In genomic region chr16:88339926-88340754, GRCh38 we compare ENCODE assay signal across 20 cellular contexts. TPM values are rescaled to one million over a fixed set of nuclear protein-coding genes. Genes with fewer than 3 reads are reported as not detected.
DNase-seq lines count a peak whose midpoint lies in the region; ATAC-seq and TF ChIP-seq lines count a peak whose summit lies in the region.
"Had no signal": no experiment of that assay in that cellular context is flagged by ENCODE, and none has a peak within 500 bp of the region (broad histone marks: within the 10 kb centered on the region; RNA-seq: fewer than 3 reads in every experiment).

No MANE protein-coding gene starts in this region.

- H3K9me2 ChIP-seq in GM23338 (ENCODE audit: insufficient read depth) = no peaks in the 10 kb centered on the region

- no peaks in the 10 kb centered on the region for H3K27me3 ChIP-seq in GM23338 (ENCODE audit: insufficient read depth)

- H3K4me3 ChIP-seq in GM23338 = no peak overlapping the region
- H3K4me3 ChIP-seq: skin epidermis had no signal

- no peaks in the 10 kb centered on the region for H3K4me1 ChIP-seq in GM23338 (ENCODE audit: insufficient read depth)

- H3K36me3 ChIP-seq in GM23338 (ENCODE audit: insufficient read depth) = no peaks in the 10 kb centered on the region

- peaks cover 29% of the 10 kb centered on the region for H3K9me3 Mint-ChIP-seq in GM23338
- peaks cover 5% of the 10 kb centered on the region for H3K9me3 Mint-ChIP-seq in activated T-helper 1 cell treated with anti-CD3 and anti-CD28 coated beads, Interleukin-12 subunit alpha, Interleukin-12 subunit beta, Interleukin-2, Interleukin-4 antibody, amounts not matched to agents 30 ng/mL and 10 ng/mL and 1 ng/mL, durations not matched to agents 14 hours and 24 hours and 36 hours

- DNase-seq in DMS53 (lab: John Stamatoyannopoulos, UW) = peak; percentile 18
- no peak for DNase-seq in DMS53 treated with DMSO at 0.1 percent for 48 hours (lab: John Stamatoyannopoulos, UW; ENCODE audit: unreplicated experiment)
- DNase-seq in GM23338 (ENCODE audit: low spot score) = no peak
- peak; percentile 2 for DNase-seq in NCI-H774 (lab: John Stamatoyannopoulos, UW)
- peak; percentile 38 to 46 for DNase-seq in left colon
- no peak for DNase-seq in activated CD4-positive, CD25-positive, alpha-beta regulatory T cell treated with anti-CD3 and anti-CD28 coated beads, Interleukin-2, amount 50 U/mL, for 72 hours
- DNase-seq in SKM-1 (lab: John Stamatoyannopoulos, UW; ENCODE audit: unreplicated experiment) = no peak
- DNase-seq in activated T-helper 1 cell treated with anti-CD3 and anti-CD28 coated beads, Interleukin-12 subunit alpha, Interleukin-12 subunit beta, Interleukin-2, Interleukin-4 antibody, amounts not matched to agents 30 ng/mL and 10 ng/mL and 1 ng/mL, durations not matched to agents 14 hours and 24 hours and 36 hours (ENCODE audit: low spot score) = no peak
- DNase-seq: 8988T; activated CD4-positive, alpha-beta T cell treated with anti-CD3 and anti-CD28 coated beads, Interleukin-2, amount 50 U/mL, for 1 hour; activated effector memory CD4-positive, alpha-beta T cell treated with anti-CD3 and anti-CD28 coated beads, Interleukin-2, amount 50 U/mL, for 16 hours; effector memory CD8-positive, alpha-beta T cell; left cardiac atrium; NCI-H1092; SIG-M5; stimulated activated CD4-positive, alpha-beta T cell treated with anti-CD3 and anti-CD28 coated beads, Interleukin-4, amount 100 ng/mL, for 24 hours had no signal

- no peak for TF ChIP-seq CTCF in GM23338 (conservative IDR thresholded peaks at IDR 0.05; ENCODE audit: low read depth in 2 of 2)

- no peak overlapping the region for H2AFZ ChIP-seq in GM23338

- ATAC-seq in GM23338 (peak; percentile 26; the same call in 2 of the 3 replicates), left colon (peak; percentile 90)
- ATAC-seq: effector memory CD8-positive, alpha-beta T cell; left cardiac atrium had no signal

- no peaks in the 10 kb centered on the region for H4K20me1 ChIP-seq in GM23338 (replicated peaks; ENCODE audit: insufficient read depth)

- peaks cover 6% of the 10 kb centered on the region for H3K27me3 Mint-ChIP-seq in GM23338 (ENCODE audit: insufficient read depth, low read depth, poor library complexity)
- no peaks in the 10 kb centered on the region for H3K27me3 Mint-ChIP-seq in activated T-helper 1 cell treated with anti-CD3 and anti-CD28 coated beads, Interleukin-12 subunit alpha, Interleukin-12 subunit beta, Interleukin-2, Interleukin-4 antibody, amounts not matched to agents 30 ng/mL and 10 ng/mL and 1 ng/mL, durations not matched to agents 14 hours and 24 hours and 36 hours (ENCODE audit: insufficient read depth)
- H3K27me3 Mint-ChIP-seq: type B pancreatic cell had no signal

- intact Hi-C loops in left colon (cut with DNase I, micrococcal nuclease) = no loop called here
- intact Hi-C loops in activated T-helper 1 cell treated with anti-CD3 and anti-CD28 coated beads, Interleukin-12 subunit alpha, Interleukin-12 subunit beta, Interleukin-2, Interleukin-4 antibody, amounts not matched to agents 30 ng/mL and 10 ng/mL and 1 ng/mL, durations not matched to agents 14 hours and 24 hours and 36 hours (cut with micrococcal nuclease) = no loop called here

- H3K4me2 ChIP-seq in GM23338 = no peak overlapping the region

- H3F3A ChIP-seq in GM23338 (replicated peaks; ENCODE audit: low read depth) = peaks cover 7% of the 10 kb centered on the region; the same call in 1 of the 2 replicates

- H3K79me2 ChIP-seq in GM23338 (replicated peaks; ENCODE audit: insufficient read depth) = no peaks in the 10 kb centered on the region

- no peak overlapping the region for H3K4me3 Mint-ChIP-seq in GM23338
- H3K4me3 Mint-ChIP-seq in activated T-helper 1 cell treated with anti-CD3 and anti-CD28 coated beads, Interleukin-12 subunit alpha, Interleukin-12 subunit beta, Interleukin-2, Interleukin-4 antibody, amounts not matched to agents 30 ng/mL and 10 ng/mL and 1 ng/mL, durations not matched to agents 14 hours and 24 hours and 36 hours = no peak overlapping the region
- H3K4me3 Mint-ChIP-seq: brain; effector memory CD8-positive, alpha-beta T cell; nephron; type B pancreatic cell had no signal

- H3K4me1 Mint-ChIP-seq in GM23338 = no peaks in the 10 kb centered on the region; the same call in 2 of the 3 replicates
- no peaks in the 10 kb centered on the region for H3K4me1 Mint-ChIP-seq in activated T-helper 1 cell treated with anti-CD3 and anti-CD28 coated beads, Interleukin-12 subunit alpha, Interleukin-12 subunit beta, Interleukin-2, Interleukin-4 antibody, amounts not matched to agents 30 ng/mL and 10 ng/mL and 1 ng/mL, durations not matched to agents 14 hours and 24 hours and 36 hours (ENCODE audit: low read depth)
- H3K4me1 Mint-ChIP-seq: brain, nephron had no signal

- H3K27ac Mint-ChIP-seq in GM23338 = no peak overlapping the region
- H3K27ac Mint-ChIP-seq in activated T-helper 1 cell treated with anti-CD3 and anti-CD28 coated beads, Interleukin-12 subunit alpha, Interleukin-12 subunit beta, Interleukin-2, Interleukin-4 antibody, amounts not matched to agents 30 ng/mL and 10 ng/mL and 1 ng/mL, durations not matched to agents 14 hours and 24 hours and 36 hours = no peak overlapping the region
- H3K27ac Mint-ChIP-seq: brain; effector memory CD8-positive, alpha-beta T cell; nephron; type B pancreatic cell had no signal

- H3K27ac ChIP-seq in GM23338 (ENCODE audit: low read depth) = no peak overlapping the region
- H3K27ac ChIP-seq: skin epidermis had no signal

- peaks cover 12% of the 10 kb centered on the region; the same call in 2 of the 3 replicates for H3K36me3 Mint-ChIP-seq in GM23338 (ENCODE audit: low read depth)
- no peaks in the 10 kb centered on the region for H3K36me3 Mint-ChIP-seq in activated T-helper 1 cell treated with anti-CD3 and anti-CD28 coated beads, Interleukin-12 subunit alpha, Interleukin-12 subunit beta, Interleukin-2, Interleukin-4 antibody, amounts not matched to agents 30 ng/mL and 10 ng/mL and 1 ng/mL, durations not matched to agents 14 hours and 24 hours and 36 hours (ENCODE audit: low read depth)
- H3K36me3 Mint-ChIP-seq: brain, type B pancreatic cell had no signal

TF ChIP-seq in GM23338, 12 proteins besides CTCF, POLR2A, EP300 and RAD21 (continues in another document):
- TF ChIP-seq STAT1 (IDR thresholded peaks at IDR 0.05; ENCODE audit: unreplicated experiment) (no peak), ZNF331 (CRISPR knock-in tag; IDR thresholded peaks at IDR 0.05; ENCODE audit: low read depth) (no peak), JUNB (IDR thresholded peaks at IDR 0.05; ENCODE audit: unreplicated experiment) (no peak), ETS1 (IDR thresholded peaks at IDR 0.05) (no peak), CREB1 (CRISPR knock-in tag; IDR thresholded peaks at IDR 0.05; ENCODE audit: low read depth) (no peak), EZH2 (IDR thresholded peaks at IDR 0.05; ENCODE audit: low read depth, unreplicated experiment) (no peak), NANOG (IDR thresholded peaks at IDR 0.05; ENCODE audit: borderline replicate concordance) (no peak), ZNF114 (CRISPR knock-in tag; IDR thresholded peaks at IDR 0.05) (no peak), POLR2AphosphoS5 (IDR thresholded peaks at IDR 0.05; ENCODE audit: low read depth) (no peak), EZH2phosphoT487 (IDR thresholded peaks at IDR 0.05; ENCODE audit: unreplicated experiment) (no peak)
- TF ChIP-seq, protein P1, sequence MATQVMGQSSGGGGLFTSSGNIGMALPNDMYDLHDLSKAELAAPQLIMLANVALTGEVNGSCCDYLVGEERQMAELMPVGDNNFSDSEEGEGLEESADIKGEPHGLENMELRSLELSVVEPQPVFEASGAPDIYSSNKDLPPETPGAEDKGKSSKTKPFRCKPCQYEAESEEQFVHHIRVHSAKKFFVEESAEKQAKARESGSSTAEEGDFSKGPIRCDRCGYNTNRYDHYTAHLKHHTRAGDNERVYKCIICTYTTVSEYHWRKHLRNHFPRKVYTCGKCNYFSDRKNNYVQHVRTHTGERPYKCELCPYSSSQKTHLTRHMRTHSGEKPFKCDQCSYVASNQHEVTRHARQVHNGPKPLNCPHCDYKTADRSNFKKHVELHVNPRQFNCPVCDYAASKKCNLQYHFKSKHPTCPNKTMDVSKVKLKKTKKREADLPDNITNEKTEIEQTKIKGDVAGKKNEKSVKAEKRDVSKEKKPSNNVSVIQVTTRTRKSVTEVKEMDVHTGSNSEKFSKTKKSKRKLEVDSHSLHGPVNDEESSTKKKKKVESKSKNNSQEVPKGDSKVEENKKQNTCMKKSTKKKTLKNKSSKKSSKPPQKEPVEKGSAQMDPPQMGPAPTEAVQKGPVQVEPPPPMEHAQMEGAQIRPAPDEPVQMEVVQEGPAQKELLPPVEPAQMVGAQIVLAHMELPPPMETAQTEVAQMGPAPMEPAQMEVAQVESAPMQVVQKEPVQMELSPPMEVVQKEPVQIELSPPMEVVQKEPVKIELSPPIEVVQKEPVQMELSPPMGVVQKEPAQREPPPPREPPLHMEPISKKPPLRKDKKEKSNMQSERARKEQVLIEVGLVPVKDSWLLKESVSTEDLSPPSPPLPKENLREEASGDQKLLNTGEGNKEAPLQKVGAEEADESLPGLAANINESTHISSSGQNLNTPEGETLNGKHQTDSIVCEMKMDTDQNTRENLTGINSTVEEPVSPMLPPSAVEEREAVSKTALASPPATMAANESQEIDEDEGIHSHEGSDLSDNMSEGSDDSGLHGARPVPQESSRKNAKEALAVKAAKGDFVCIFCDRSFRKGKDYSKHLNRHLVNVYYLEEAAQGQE (IDR thresholded peaks at IDR 0.05; ENCODE audit: unreplicated experiment) = no peak

RNA-seq across cellular contexts. Expression of gene ZNF469, which starts 42.6 kb away (rescaled TPM):
- total RNA-seq in GM23338 (2014; rRNA removed; shearing (Covaris generic)) = 1.4 and 1.9 TPM in 2 replicates
- polyA plus RNA-seq in GM23338 (2016; fragmentation: Nextera tagmentation; extraction: Ambion mirVana) = 0.23 and 0.26 TPM in 2 replicates
- total RNA-seq in left colon = under 1 TPM; 0.27 to 0.70 TPM
- total RNA-seq in activated T-helper 1 cell treated with anti-CD3 and anti-CD28 coated beads, Interleukin-12 subunit alpha, Interleukin-12 subunit beta, Interleukin-2, Interleukin-4 antibody, amounts not matched to agents 30 ng/mL and 10 ng/mL and 1 ng/mL, durations not matched to agents 14 hours and 24 hours and 36 hours = 0.57 and 0.59 TPM in 2 replicates

Comparison
In these comparisons a context has a peak if more than half of its experiments do, and no peak if none do; other contexts are left out.
1. DNase-seq: peak in DMS53 (single experiment), NCI-H774 (single experiment) and left colon (2 of 2); none in DMS53 treated with DMSO at 0.1 percent for 48 hours (single experiment), GM23338 (single experiment), activated CD4-positive, CD25-positive, alpha-beta regulatory T cell treated with anti-CD3 and anti-CD28 coated beads, Interleukin-2, amount 50 U/mL, for 72 hours (single experiment), SKM-1 (single experiment) and activated T-helper 1 cell treated with anti-CD3 and anti-CD28 coated beads, Interleukin-12 subunit alpha, Interleukin-12 subunit beta, Interleukin-2, Interleukin-4 antibody, amounts not matched to agents 30 ng/mL and 10 ng/mL and 1 ng/mL, durations not matched to agents 14 hours and 24 hours and 36 hours (single experiment).